In genomic region chr20:4830212-4830607, GRCh38 we compare ENCODE assay signal across 26 cellular contexts. TPM values are rescaled to one million over a fixed set of nuclear protein-coding genes. Genes with fewer than 3 reads are reported as not detected.
A peak's percentile ranks its signal among the peaks of the same experiment; 100 is the strongest.
DNase-seq lines count a peak whose midpoint lies in the region; ATAC-seq, FAIRE-seq and TF ChIP-seq lines count a peak whose summit lies in the region.
"Had no signal": no experiment of that assay in that cellular context is flagged by ENCODE, and none has a peak within 500 bp of the region (broad histone marks: within the 10 kb centered on the region; RNA-seq: fewer than 3 reads in every experiment).

No MANE protein-coding gene starts in this region.

- H3K27ac ChIP-seq in K562 (ENCODE audit: extremely low read depth, low read depth, low read length) (no peak overlapping the region), SJCRH30 (no peak overlapping the region)
- no peak overlapping the region for H3K27ac ChIP-seq in CD4-positive, alpha-beta T cell (ENCODE audit: low read depth, low read length)
- H3K27ac ChIP-seq: GM23248 had no signal

- H3K27me3 ChIP-seq in K562 (ENCODE audit: control insufficient read depth in 2 of 2, insufficient read depth in 2 of 2, low read length in 2 of 2), result peaks cover 0 to 11% of the 10 kb centered on the region in 2 experiments; a peak in 2 of 5 replicates
- no peaks in the 10 kb centered on the region for H3K27me3 ChIP-seq in SJCRH30
- H3K27me3 ChIP-seq in CD4-positive, alpha-beta T cell (ENCODE audit: control insufficient read depth, insufficient read depth, low read length), result no peaks in the 10 kb centered on the region
- H3K27me3 ChIP-seq: BE2C had no signal

- H3K4me2 ChIP-seq in K562 (ENCODE audit: insufficient read depth, low read length), result no peak overlapping the region

- FAIRE-seq in K562 (lab: Jason Lieb, UNC), result no peak
- FAIRE-seq: GM18507 had no signal

- ATAC-seq in K562 (no peak), left lobe of liver (no peak)
- no peak for ATAC-seq in activated T-cell treated with anti-CD3 and anti-CD28 coated beads, Interleukin-2, amount 50 U/mL, for 72 hours (replicated peaks in 1 of 2)
- ATAC-seq in CD4-positive, alpha-beta T cell (ENCODE audit: poor library complexity), result no peak

- peaks cover 0 to 6% (median 2%) of the 10 kb centered on the region in 7 donors for H3K9me3 Mint-ChIP-seq in CD14-positive monocyte
- no peaks in the 10 kb centered on the region for H3K9me3 Mint-ChIP-seq in activated T-cell treated with anti-CD3 and anti-CD28 coated beads, Interleukin-2, amount 50 U/mL, for 72 hours
- H3K9me3 Mint-ChIP-seq in progenitor cell of endocrine pancreas (ENCODE audit: low read depth), result no peaks in the 10 kb centered on the region
- H3K9me3 Mint-ChIP-seq in CD4-positive, alpha-beta T cell, result peaks cover 6% of the 10 kb centered on the region
- H3K9me3 Mint-ChIP-seq: HFFc6 had no signal

- no peak for TF ChIP-seq RAD21 in K562 (CRISPR knock-in tag; conservative IDR thresholded peaks at IDR 0.05 in 1 of 2, IDR thresholded peaks at IDR 0.05 in 1 of 2)

- POLR2A ChIA-PET in K562 (lab: Yijun Ruan, JAX), result no interaction called here
- POLR2A ChIA-PET in CD4-positive, alpha-beta T cell (lab: Charles Lee), result interaction anchor here (1.3 kb wide), 1 partner anchor 19 kb away, joined by 4 read pairs; no protein-coding TSS in a partner anchor

- TF ChIP-seq CTCF in CD14-positive monocyte (IDR thresholded peaks at IDR 0.05), result no peak
- TF ChIP-seq CTCF in K562 (IDR thresholded peaks at IDR 0.05 in 2 of 3, conservative IDR thresholded peaks at IDR 0.05 in 1 of 3; ENCODE audit: insufficient read depth in 2 of 3, low read depth in 1 of 3, low read length in 3 of 3), result no peak
- no peak for TF ChIP-seq CTCF in progenitor cell of endocrine pancreas (IDR thresholded peaks at IDR 0.05; ENCODE audit: unreplicated experiment)
- TF ChIP-seq CTCF in CD4-positive, alpha-beta T cell (IDR thresholded peaks at IDR 0.05), result no peak

- no TSS peak for BruUV-seq in K562 (replicated peaks; lab: Mats Ljungman, UMichigan)

- DNase-seq in CD14-positive monocyte (ENCODE audit: low spot score) (no peak), K562 (ENCODE audit: extremely low read depth in 1 of 4, low spot score in 3 of 4) (no peak), left lobe of liver (ENCODE audit: low spot score) (peak; percentile 27), progenitor cell of endocrine pancreas (ENCODE audit: low spot score, unreplicated experiment) (no peak), SJCRH30 (no peak)
- DNase-seq in stimulated activated CD8-positive, alpha-beta memory T cell treated with anti-CD3 and anti-CD28 coated beads, Interleukin-4, amount 100 ng/mL, for 48 hours, result peak; percentile 5
- no peak for DNase-seq in activated T-cell treated with anti-CD3 and anti-CD28 coated beads, Interleukin-2, amount 50 U/mL, for 72 hours
- DNase-seq in CD4-positive, alpha-beta T cell, result no peak
- DNase-seq: 8988T, ACHN, BE2C, DMS153, DND-41, GM23248, H7, HFFc6, NCI-H1048, NCI-H1694, NCI-H2081, NCI-H2227 treated with DMSO at 0.1 percent for 48 hours, NCI-H510A, NCI-H69, Right ventricle myocardium superior, RPMI8226 had no signal

- H3K36me3 Mint-ChIP-seq in CD14-positive monocyte (peaks cover 2 to 10% of the 10 kb centered on the region in 2 donors), progenitor cell of endocrine pancreas (ENCODE audit: insufficient read depth) (no peaks in the 10 kb centered on the region)
- H3K36me3 Mint-ChIP-seq in activated T-cell treated with anti-CD3 and anti-CD28 coated beads, Interleukin-2, amount 50 U/mL, for 72 hours (ENCODE audit: insufficient read depth in 2 of 2), result no peaks in the 10 kb centered on the region
- no peaks in the 10 kb centered on the region for H3K36me3 Mint-ChIP-seq in CD4-positive, alpha-beta T cell (ENCODE audit: low read depth)

- no peaks in the 10 kb centered on the region for H3K9me3 ChIP-seq in K562 (replicated peaks; ENCODE audit: control insufficient read depth, insufficient read depth, low read depth, low read length)
- H3K9me3 ChIP-seq in SJCRH30 (replicated peaks), result no peaks in the 10 kb centered on the region
- no peaks in the 10 kb centered on the region for H3K9me3 ChIP-seq in CD4-positive, alpha-beta T cell (ENCODE audit: control insufficient read depth, low read length)
- H3K9me3 ChIP-seq: BE2C had no signal

- H4K20me1 ChIP-seq in K562 (replicated peaks; ENCODE audit: control insufficient read depth, insufficient read depth, low read length), result no peaks in the 10 kb centered on the region

- in situ Hi-C loops in K562 (cut with MboI), result no loop called here

- H3K79me2 ChIP-seq in K562 (ENCODE audit: control insufficient read depth, insufficient read depth, low read length), result no peaks in the 10 kb centered on the region

- H3K27ac Mint-ChIP-seq in CD14-positive monocyte, result peak overlapping the region; percentile 99 to 100 (median 100)
- no peak overlapping the region for H3K27ac Mint-ChIP-seq in activated T-cell treated with anti-CD3 and anti-CD28 coated beads, Interleukin-2, amount 50 U/mL, for 72 hours
- no peak overlapping the region for H3K27ac Mint-ChIP-seq in progenitor cell of endocrine pancreas
- H3K27ac Mint-ChIP-seq in CD4-positive, alpha-beta T cell, result no peak overlapping the region
- H3K27ac Mint-ChIP-seq: HFFc6 had no signal

- H3K9ac ChIP-seq in K562 (ENCODE audit: insufficient read depth in 1 of 2, low read depth in 2 of 2, low read length in 2 of 2), result no peak overlapping the region
- H3K9ac ChIP-seq: GM23248 had no signal

- no peak for TF ChIP-seq EP300 in K562 (IDR thresholded peaks at IDR 0.05; ENCODE audit: low read length)

- no peak overlapping the region for H3K4me3 ChIP-seq in K562
- H3K4me3 ChIP-seq in SJCRH30, result no peak overlapping the region
- H3K4me3 ChIP-seq: GM23248 had no signal

- no peak overlapping the region for H2AFZ ChIP-seq in K562 (ENCODE audit: low read depth, low read length)
- H2AFZ ChIP-seq: GM23248 had no signal

- CTCF ChIA-PET in K562 (lab: Yijun Ruan, JAX; ENCODE audit: low intra/inter-chr PET ratio), result no interaction called here
- CTCF ChIA-PET in CD4-positive, alpha-beta T cell (lab: Charles Lee), result interaction anchor here (2.0 kb wide), 1 partner anchor 15 kb away, joined by 6 read pairs; no protein-coding TSS in a partner anchor

- H3K4me3 Mint-ChIP-seq in CD14-positive monocyte, result no peak overlapping the region
- no peak overlapping the region for H3K4me3 Mint-ChIP-seq in activated T-cell treated with anti-CD3 and anti-CD28 coated beads, Interleukin-2, amount 50 U/mL, for 72 hours
- no peak overlapping the region for H3K4me3 Mint-ChIP-seq in progenitor cell of endocrine pancreas (ENCODE audit: low read depth)
- H3K4me3 Mint-ChIP-seq in CD4-positive, alpha-beta T cell, result no peak overlapping the region
- H3K4me3 Mint-ChIP-seq: HFFc6 had no signal

- H3K4me1 ChIP-seq in K562 (replicated peaks in 1 of 2; ENCODE audit: control insufficient read depth in 2 of 2, insufficient read depth in 2 of 2, low read length in 2 of 2), result no peaks in the 10 kb centered on the region
- no peaks in the 10 kb centered on the region for H3K4me1 ChIP-seq in SJCRH30
- H3K4me1 ChIP-seq: BE2C had no signal

- H3K27me3 Mint-ChIP-seq in CD14-positive monocyte (ENCODE audit: low read depth in 3 of 3), result peaks cover 0 to 2% (median 2%) of the 10 kb centered on the region in 3 donors
- no peaks in the 10 kb centered on the region for H3K27me3 Mint-ChIP-seq in activated T-cell treated with anti-CD3 and anti-CD28 coated beads, Interleukin-2, amount 50 U/mL, for 72 hours (ENCODE audit: low read depth)
- H3K27me3 Mint-ChIP-seq in progenitor cell of endocrine pancreas, result peaks cover 9% of the 10 kb centered on the region
- H3K27me3 Mint-ChIP-seq in CD4-positive, alpha-beta T cell, result no peaks in the 10 kb centered on the region
- H3K27me3 Mint-ChIP-seq: IgD-negative memory B cell had no signal

- H3K4me1 Mint-ChIP-seq in CD14-positive monocyte (peaks cover 46% of the 10 kb centered on the region), progenitor cell of endocrine pancreas (ENCODE audit: low read depth) (no peaks in the 10 kb centered on the region)
- H3K4me1 Mint-ChIP-seq in activated T-cell treated with anti-CD3 and anti-CD28 coated beads, Interleukin-2, amount 50 U/mL, for 72 hours (ENCODE audit: low read depth), result no peaks in the 10 kb centered on the region
- no peaks in the 10 kb centered on the region for H3K4me1 Mint-ChIP-seq in CD4-positive, alpha-beta T cell (ENCODE audit: low read depth)

- no peak for TF ChIP-seq POLR2A in K562 (conservative IDR thresholded peaks at IDR 0.05)

- WGBS in K562 (ENCODE audit: insufficient coverage, low coverage, missing lambda C conversion rate), result 0% methylated on average over 4 of the region's 4 CpGs

- no peaks in the 10 kb centered on the region for H3K9me1 ChIP-seq in K562 (ENCODE audit: control insufficient read depth, insufficient read depth, low read length)

- intact Hi-C loops in CD14-positive monocyte (cut with micrococcal nuclease) (no loop called here), K562 (cut with micrococcal nuclease) (no loop called here)
- intact Hi-C loops in CD4-positive, alpha-beta T cell (cut with DNase I, micrococcal nuclease), result no loop called here

- H3K36me3 ChIP-seq in K562 (ENCODE audit: control insufficient read depth, insufficient read depth, low read length) (no peaks in the 10 kb centered on the region), SJCRH30 (no peaks in the 10 kb centered on the region)
- H3K36me3 ChIP-seq: BE2C had no signal

RNA-seq across cellular contexts. Expression of gene RASSF2, which starts 6.8 kb away (rescaled TPM):
- polyA plus RNA-seq in CD14-positive monocyte (100 to 1,000 TPM; 167 to 214 TPM), K562 (2011; rRNA removed) (0.01 and 0.03 TPM in 2 replicates), K562 (2014; fragmentation: Illumina TruSeq; extraction: Trizol) (0.03 TPM in 1 of 2 replicates, not detected in the other), K562 (2014; fragmentation: Nextera tagmentation; extraction: Ambion mirVana) (under 1 TPM in 1 of 2 experiments, not detected in 1; 0.01 TPM), K562 (2014; rRNA removed) (0.07 TPM in 1 of 2 replicates, not detected in the other)
- not detected in 2 replicates for total RNA-seq in K562 (2011; cell fraction: chromatin; rRNA removed; ENCODE audit: low replicate concordance)
- total RNA-seq in K562 (2011; cell fraction: nucleolus; rRNA removed), result not detected in 2 replicates
- not detected in 2 replicates for total RNA-seq in K562 (2011; cell fraction: nucleoplasm; rRNA removed)
- total RNA-seq in K562 (2014; rRNA removed) (0.04 and 0.09 TPM in 2 replicates), K562 (2014; rRNA removed; fragmentation: Illumina TruSeq; extraction: Trizol) (not detected in 2 replicates), K562 (2015; rRNA removed; fragmentation: Illumina TruSeq; extraction: Trizol) (0.11 TPM in 2 replicates), K562 (2021) (0.09 and 0.13 TPM in 2 replicates), left lobe of liver (2.4 TPM), progenitor cell of endocrine pancreas (8.0 and 9.3 TPM in 2 replicates)
- polyA plus RNA-seq in K562 (2011; cell fraction: cytosol; rRNA removed), result 0.01 TPM in 1 of 2 replicates, not detected in the other
- polyA plus RNA-seq in K562 (2011; cell fraction: nucleus; rRNA removed), result 0.03 TPM in 1 of 2 replicates, not detected in the other
- 0.03 and 0.06 TPM in 2 replicates for polyA plus RNA-seq in K562 (2012)
- polyA minus RNA-seq in K562 (2011; rRNA and poly(A)+ RNA removed), result 0.06 TPM in 1 of 2 replicates, not detected in the other
- not detected in 2 replicates for polyA minus RNA-seq in K562 (2011; cell fraction: cytosol; rRNA and poly(A)+ RNA removed)
- 0.13 TPM in 1 of 2 replicates, not detected in the other for polyA minus RNA-seq in K562 (2011; cell fraction: nucleus; rRNA and poly(A)+ RNA removed)
- 10 to 100 TPM; 46.5 to 47.4 TPM for total RNA-seq in activated T-cell treated with anti-CD3 and anti-CD28 coated beads, Interleukin-2, amount 50 U/mL, for 72 hours
- total RNA-seq in SJCRH30 (2014; rRNA removed; shearing (Covaris generic)), result 0.89 and 1.4 TPM in 2 replicates
- 10 to 100 TPM; 19.7 to 20.0 TPM for total RNA-seq in CD4-positive, alpha-beta T cell

Comparison
In these comparisons a context has a peak if more than half of its experiments do, and no peak if none do; other contexts are left out.
1. DNase-seq: peak in left lobe of liver (single experiment) and stimulated activated CD8-positive, alpha-beta memory T cell treated with anti-CD3 and anti-CD28 coated beads, Interleukin-4, amount 100 ng/mL, for 48 hours (single experiment); none in CD14-positive monocyte (single experiment), K562 (0 of 4), activated T-cell treated with anti-CD3 and anti-CD28 coated beads, Interleukin-2, amount 50 U/mL, for 72 hours (0 of 2), progenitor cell of endocrine pancreas (single experiment), SJCRH30 (0 of 2) and CD4-positive, alpha-beta T cell (0 of 10).
2. H3K27ac Mint-ChIP-seq: peak in CD14-positive monocyte (7 of 7); none in activated T-cell treated with anti-CD3 and anti-CD28 coated beads, Interleukin-2, amount 50 U/mL, for 72 hours (single experiment), progenitor cell of endocrine pancreas (single experiment) and CD4-positive, alpha-beta T cell (single experiment).